8 cellular contexts compared by ENCODE assay signal in the genomic region with DNA sequence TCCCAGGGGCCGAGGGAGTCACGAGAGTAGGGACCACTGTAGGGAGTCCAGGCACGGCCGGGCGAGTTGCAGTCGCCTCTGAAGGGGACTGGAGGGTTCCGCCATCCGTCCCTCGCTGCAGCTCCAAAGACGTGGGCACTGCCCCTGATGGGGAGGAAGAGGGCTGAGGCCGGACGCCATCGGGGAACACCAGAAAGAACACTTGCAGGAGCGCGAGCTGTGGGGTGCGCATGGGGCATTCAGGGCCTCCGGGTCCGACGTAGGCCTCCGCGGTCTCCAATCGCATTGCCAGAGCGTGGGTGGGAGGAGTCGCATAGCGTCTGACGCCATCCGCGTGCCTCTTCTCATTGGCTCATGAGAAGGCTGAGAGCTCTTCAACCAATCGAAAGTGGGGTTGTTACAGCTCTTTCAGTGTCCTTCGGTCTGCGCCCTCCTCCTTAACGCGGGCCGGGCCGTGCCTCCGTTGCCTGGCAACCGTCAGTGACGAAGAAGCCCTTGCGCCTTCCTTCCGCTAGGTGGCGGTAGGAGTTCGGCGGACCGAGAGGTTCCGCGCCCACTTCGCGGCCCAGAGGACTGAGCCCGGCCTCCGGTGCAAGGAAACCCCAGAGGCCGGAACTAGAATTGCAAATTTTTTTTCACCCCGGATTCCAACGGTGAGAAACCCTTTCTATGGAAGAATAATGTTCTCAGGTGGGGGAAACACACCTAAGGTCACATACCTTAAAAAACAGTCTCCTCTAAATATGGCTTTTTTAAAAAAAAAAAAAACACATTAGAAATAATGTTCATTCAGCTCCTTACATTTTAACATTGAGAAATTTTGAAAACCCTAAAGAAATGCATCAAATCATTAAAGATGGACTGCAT. TPM values are rescaled to one million over a fixed set of nuclear protein-coding genes. Genes with fewer than 3 reads are reported as not detected.
DNase-seq lines count a peak whose midpoint lies in the region; ATAC-seq and TF ChIP-seq lines count a peak whose summit lies in the region.

A gene with protein sequence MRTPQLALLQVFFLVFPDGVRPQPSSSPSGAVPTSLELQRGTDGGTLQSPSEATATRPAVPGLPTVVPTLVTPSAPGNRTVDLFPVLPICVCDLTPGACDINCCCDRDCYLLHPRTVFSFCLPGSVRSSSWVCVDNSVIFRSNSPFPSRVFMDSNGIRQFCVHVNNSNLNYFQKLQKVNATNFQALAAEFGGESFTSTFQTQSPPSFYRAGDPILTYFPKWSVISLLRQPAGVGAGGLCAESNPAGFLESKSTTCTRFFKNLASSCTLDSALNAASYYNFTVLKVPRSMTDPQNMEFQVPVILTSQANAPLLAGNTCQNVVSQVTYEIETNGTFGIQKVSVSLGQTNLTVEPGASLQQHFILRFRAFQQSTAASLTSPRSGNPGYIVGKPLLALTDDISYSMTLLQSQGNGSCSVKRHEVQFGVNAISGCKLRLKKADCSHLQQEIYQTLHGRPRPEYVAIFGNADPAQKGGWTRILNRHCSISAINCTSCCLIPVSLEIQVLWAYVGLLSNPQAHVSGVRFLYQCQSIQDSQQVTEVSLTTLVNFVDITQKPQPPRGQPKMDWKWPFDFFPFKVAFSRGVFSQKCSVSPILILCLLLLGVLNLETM (minus strand): TSS at position 260 of the 867 bp plus-strand sequence. CDS start 28 bp downstream, at position 232.

- no peaks in the 10 kb centered on the region for H3K9me3 ChIP-seq in Peyer's patch
- no peaks in the 10 kb centered on the region for H3K9me3 ChIP-seq in esophagus muscularis mucosa

- peaks cover 19% of the 10 kb centered on the region; the same call in 1 of the 2 replicates for H3K79me2 ChIP-seq in KMS-11 (ENCODE audit: insufficient read depth, low read depth)

- peak; percentile 45 to 84 for TF ChIP-seq POLR2A in Peyer's patch (IDR thresholded peaks at IDR 0.05)
- no peak for TF ChIP-seq POLR2A in esophagus muscularis mucosa (IDR thresholded peaks at IDR 0.05; ENCODE audit: low read depth)

- H3K36me3 ChIP-seq in KMS-11 (ENCODE audit: insufficient read depth) (no peaks in the 10 kb centered on the region; the same call in 1 of the 2 replicates), Peyer's patch (peaks cover 0 to 16% (median 0%) of the 10 kb centered on the region in 3 donors), esophagus muscularis mucosa (peaks cover 0 to 31% (median 27%) of the 10 kb centered on the region in 4 donors)

- H3K4me1 ChIP-seq in KMS-11 (ENCODE audit: low read depth, poor library complexity, severe bottlenecking) = peaks cover 19% of the 10 kb centered on the region
- peaks cover 0 to 23% (median 6%) of the 10 kb centered on the region in 4 donors for H3K4me1 ChIP-seq in Peyer's patch
- H3K4me1 ChIP-seq in esophagus muscularis mucosa = peaks cover 16 to 37% (median 24%) of the 10 kb centered on the region in 4 donors

- TF ChIP-seq EP300 in esophagus muscularis mucosa (IDR thresholded peaks at IDR 0.05) = no peak

- no peaks in the 10 kb centered on the region for H3K27me3 Mint-ChIP-seq in activated T-cell treated with anti-CD3 and anti-CD28 coated beads, Interleukin-2, amount 50 U/mL, for 72 hours (ENCODE audit: low read depth)

- H2AFZ ChIP-seq in KMS-11 (ENCODE audit: low read depth) = peak within 1 kb of the TSS; percentile 64

- H3K27ac Mint-ChIP-seq in activated T-cell treated with anti-CD3 and anti-CD28 coated beads, Interleukin-2, amount 50 U/mL, for 72 hours = peak within 1 kb of the TSS; percentile 98
- peak within 1 kb of the TSS; percentile 97 for H3K27ac Mint-ChIP-seq in stimulated activated effector memory CD8-positive, alpha-beta T cell treated with anti-CD3 and anti-CD28 coated beads, Interleukin-12 subunit alpha, Interleukin-12 subunit beta, amount 100 ng/mL, for 72 hours

- peak; percentile 91 for TF ChIP-seq CTCF in KMS-11 (conservative IDR thresholded peaks at IDR 0.05; ENCODE audit: low read depth, low read length)
- TF ChIP-seq CTCF in Peyer's patch (IDR thresholded peaks at IDR 0.05) = peak; percentile 99 to 100 (median 100)
- TF ChIP-seq CTCF in esophagus muscularis mucosa (IDR thresholded peaks at IDR 0.05) = peak; percentile 98 to 100 (median 99)

- H3K4me1 Mint-ChIP-seq in activated T-cell treated with anti-CD3 and anti-CD28 coated beads, Interleukin-2, amount 50 U/mL, for 72 hours (ENCODE audit: low read depth) = peaks cover 45% of the 10 kb centered on the region
- peaks cover 38% of the 10 kb centered on the region for H3K4me1 Mint-ChIP-seq in stimulated activated effector memory CD8-positive, alpha-beta T cell treated with anti-CD3 and anti-CD28 coated beads, Interleukin-12 subunit alpha, Interleukin-12 subunit beta, amount 100 ng/mL, for 72 hours

- peak; percentile 99 for ATAC-seq in GM21723 (IDR thresholded peaks at IDR 0.05; ENCODE audit: unreplicated experiment)
- ATAC-seq in activated T-cell treated with anti-CD3 and anti-CD28 coated beads, Interleukin-2, amount 50 U/mL, for 72 hours (replicated peaks in 1 of 2) = peak; percentile 99
- peak; percentile 100 for ATAC-seq in stimulated activated effector memory CD8-positive, alpha-beta T cell treated with anti-CD3 and anti-CD28 coated beads, Interleukin-12 subunit alpha, Interleukin-12 subunit beta, amount 100 ng/mL, for 72 hours

- no peaks in the 10 kb centered on the region for H3K27me3 ChIP-seq in KMS-11 (ENCODE audit: insufficient read depth, low read depth)
- no peaks in the 10 kb centered on the region for H3K27me3 ChIP-seq in Peyer's patch
- no peaks in the 10 kb centered on the region for H3K27me3 ChIP-seq in esophagus muscularis mucosa

- peaks cover 0 to 14% of the 10 kb centered on the region in 2 donors for H3K36me3 Mint-ChIP-seq in activated T-cell treated with anti-CD3 and anti-CD28 coated beads, Interleukin-2, amount 50 U/mL, for 72 hours (ENCODE audit: insufficient read depth in 2 of 2)
- H3K36me3 Mint-ChIP-seq in stimulated activated effector memory CD8-positive, alpha-beta T cell treated with anti-CD3 and anti-CD28 coated beads, Interleukin-12 subunit alpha, Interleukin-12 subunit beta, amount 100 ng/mL, for 72 hours = peaks cover 53% of the 10 kb centered on the region

- H3K4me3 ChIP-seq in KMS-11 (IDR thresholded peaks at IDR 0.05; ENCODE audit: insufficient read depth, low read depth, low read length) = no peak within 1 kb of the TSS
- H3K4me3 ChIP-seq in Peyer's patch = peak within 1 kb of the TSS; percentile 65 to 81 (median 72)
- peak within 1 kb of the TSS; percentile 75 to 86 (median 76) for H3K4me3 ChIP-seq in esophagus muscularis mucosa

- H3K9me3 Mint-ChIP-seq in activated T-cell treated with anti-CD3 and anti-CD28 coated beads, Interleukin-2, amount 50 U/mL, for 72 hours = no peaks in the 10 kb centered on the region
- H3K9me3 Mint-ChIP-seq in stimulated activated effector memory CD8-positive, alpha-beta T cell treated with anti-CD3 and anti-CD28 coated beads, Interleukin-12 subunit alpha, Interleukin-12 subunit beta, amount 100 ng/mL, for 72 hours = no peaks in the 10 kb centered on the region

- DNase-seq in DMS79 treated with DMSO at 0.1 percent for 48 hours (lab: John Stamatoyannopoulos, UW) (peak; percentile 85), Peyer's patch (peak; percentile 94 to 98 (median 95)), esophagus muscularis mucosa (ENCODE audit: extremely low spot score) (peak; percentile 99), myocyte (ENCODE audit: low read depth) (peak; percentile 100)
- DNase-seq in activated T-cell treated with anti-CD3 and anti-CD28 coated beads, Interleukin-2, amount 50 U/mL, for 72 hours = peak; percentile 96 to 97
- DNase-seq in stimulated activated effector memory CD8-positive, alpha-beta T cell treated with anti-CD3 and anti-CD28 coated beads, Interleukin-12 subunit alpha, Interleukin-12 subunit beta, amount 100 ng/mL, for 72 hours (ENCODE audit: low spot score in 2 of 2) = peak; percentile 97 to 98

- H3K4me2 ChIP-seq in KMS-11 = peak within 1 kb of the TSS; percentile 61

- H3K9ac ChIP-seq in KMS-11 = peak within 1 kb of the TSS; percentile 81

- H3K4me3 Mint-ChIP-seq in activated T-cell treated with anti-CD3 and anti-CD28 coated beads, Interleukin-2, amount 50 U/mL, for 72 hours = peak within 1 kb of the TSS; percentile 97
- H3K4me3 Mint-ChIP-seq in stimulated activated effector memory CD8-positive, alpha-beta T cell treated with anti-CD3 and anti-CD28 coated beads, Interleukin-12 subunit alpha, Interleukin-12 subunit beta, amount 100 ng/mL, for 72 hours = peak within 1 kb of the TSS; percentile 98

- intact Hi-C loops in esophagus muscularis mucosa (cut with DNase I) = loop anchor here (1.0 to 5.0 kb wide), 2 partner anchors 148 to 171 kb away; no protein-coding TSS in a partner anchor

- no peaks in the 10 kb centered on the region for H4K20me1 ChIP-seq in KMS-11 (ENCODE audit: insufficient read depth)

- H3K27ac ChIP-seq in KMS-11 (peak within 1 kb of the TSS; percentile 65), Peyer's patch (peak within 1 kb of the TSS; percentile 75 to 81 (median 78)), esophagus muscularis mucosa (replicated peaks in 1 of 4) (peak within 1 kb of the TSS; percentile 79 to 92 (median 88))

- WGBS in esophagus muscularis mucosa = 1% methylated on average over 20 of the region's 53 CpGs

RNA-seq across cellular contexts. Expression of the gene that starts here (rescaled TPM):
- total RNA-seq in Peyer's patch = 10 to 100 TPM in 3 of 4 donors, 1 to 10 TPM in 1; 5.0 to 27.1 (median 24.0) TPM
- 10 to 100 TPM; 18.6 to 37.6 TPM for total RNA-seq in activated T-cell treated with anti-CD3 and anti-CD28 coated beads, Interleukin-2, amount 50 U/mL, for 72 hours
- 10 to 100 TPM; 15.4 to 23.5 (median 21.8) TPM for total RNA-seq in esophagus muscularis mucosa
- total RNA-seq in myocyte = 33.9 and 35.4 TPM in 2 replicates
- polyA plus RNA-seq in myocyte (2012) = 35.5 TPM
